In the genomic region with DNA sequence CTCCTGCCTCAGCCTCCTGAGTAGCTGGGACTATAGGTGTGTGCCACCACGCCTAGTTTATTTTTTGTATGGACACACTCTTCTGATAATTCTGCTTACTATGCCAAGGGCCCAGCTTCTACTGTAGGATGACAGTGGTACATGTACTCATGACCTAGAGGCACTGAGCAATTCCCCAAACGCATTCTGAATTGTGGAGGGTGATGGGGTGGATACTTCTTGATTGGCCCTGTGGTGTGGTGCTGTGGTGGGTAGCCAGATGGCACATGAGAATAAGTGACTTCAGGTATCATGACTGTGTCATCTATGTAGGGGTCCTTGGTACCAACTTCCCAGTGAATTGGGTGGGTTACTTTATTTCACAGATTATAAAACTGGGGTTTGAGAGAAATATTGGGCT, we compare ENCODE assay signal across 31 cellular contexts.
"Had no signal": no experiment of that assay in that cellular context is flagged by ENCODE, and none has a peak within 500 bp of the region (broad histone marks: within the 10 kb centered on the region; RNA-seq: fewer than 3 reads in every experiment).

No MANE protein-coding gene starts in this region.

- H3K9ac ChIP-seq: KMS-11, SK-N-SH had no signal

- H3K9me3 Mint-ChIP-seq: activated CD4-positive, alpha-beta T cell treated with anti-CD3 and anti-CD28 coated beads, Interleukin-2, amount 10 ng/mL, durations not matched to agents 7 days and 5 days; activated naive CD4-positive, alpha-beta T cell treated with anti-CD3 and anti-CD28 coated beads for 36 hours; activated naive CD4-positive, alpha-beta T cell treated with anti-CD3 and anti-CD28 coated beads, Interleukin-2, amount 50 U/mL, for 72 hours; activated T-cell treated with anti-CD3 and anti-CD28 coated beads, Interleukin-2, amount 50 U/mL, for 24 hours; activated T-helper 2 cell treated with anti-CD3 and anti-CD28 coated beads, Interferon-gamma antibody, Interleukin-2, Interleukin-4, amounts not matched to agents 10 μg/mL and 5 μg/mL and 100 μg/mL, durations not matched to agents 14 hours and 24 hours and 36 hours; T-helper 1 cell treated with Interleukin-12 subunit alpha and Interleukin-12 subunit beta and Interleukin-4 antibody, amounts not matched to agents 30 μg/mL and 1 μg/mL, for 36 hours; T-helper 2 cell treated with Interferon-gamma antibody and Interleukin-4, amounts not matched to agents 5 μg/mL and 100 μg/mL, for 36 hours had no signal

- H3K27ac Mint-ChIP-seq: activated CD4-positive, alpha-beta T cell treated with anti-CD3 and anti-CD28 coated beads for 36 hours; activated CD4-positive, alpha-beta T cell treated with anti-CD3 and anti-CD28 coated beads, Interleukin-2, amount 10 ng/mL, durations not matched to agents 7 days and 5 days; activated CD8-positive, alpha-beta T cell treated with anti-CD3 and anti-CD28 coated beads, Interleukin-2, amount 10 ng/mL, durations not matched to agents 7 days and 5 days; activated naive CD4-positive, alpha-beta T cell treated with anti-CD3 and anti-CD28 coated beads for 36 hours; activated naive CD4-positive, alpha-beta T cell treated with anti-CD3 and anti-CD28 coated beads, Interleukin-2, amount 50 U/mL, for 72 hours; activated T-cell treated with anti-CD3 and anti-CD28 coated beads, Interleukin-2, amount 50 U/mL, for 24 hours; activated T-helper 2 cell treated with anti-CD3 and anti-CD28 coated beads, Interferon-gamma antibody, Interleukin-2, Interleukin-4, amounts not matched to agents 10 μg/mL and 5 μg/mL and 100 μg/mL, durations not matched to agents 14 hours and 24 hours and 36 hours; T-helper 1 cell treated with Interleukin-12 subunit alpha and Interleukin-12 subunit beta and Interleukin-4 antibody, amounts not matched to agents 30 μg/mL and 1 μg/mL, for 36 hours; T-helper 2 cell treated with Interferon-gamma antibody and Interleukin-4, amounts not matched to agents 5 μg/mL and 100 μg/mL, for 36 hours had no signal

- H3K27me3 Mint-ChIP-seq: activated CD4-positive, alpha-beta T cell treated with anti-CD3 and anti-CD28 coated beads for 36 hours; activated CD4-positive, alpha-beta T cell treated with anti-CD3 and anti-CD28 coated beads, Interleukin-2, amount 10 ng/mL, durations not matched to agents 7 days and 5 days; activated T-cell treated with anti-CD3 and anti-CD28 coated beads, Interleukin-2, amount 50 U/mL, for 24 hours had no signal

- H3K9me2 ChIP-seq: SK-N-SH had no signal

- H3K4me3 Mint-ChIP-seq: activated CD4-positive, alpha-beta T cell treated with anti-CD3 and anti-CD28 coated beads for 36 hours; activated CD4-positive, alpha-beta T cell treated with anti-CD3 and anti-CD28 coated beads, Interleukin-2, amount 10 ng/mL, durations not matched to agents 7 days and 5 days; activated CD8-positive, alpha-beta T cell treated with anti-CD3 and anti-CD28 coated beads, Interleukin-2, amount 10 ng/mL, durations not matched to agents 7 days and 5 days; activated naive CD4-positive, alpha-beta T cell treated with anti-CD3 and anti-CD28 coated beads for 36 hours; activated T-cell treated with anti-CD3 and anti-CD28 coated beads, Interleukin-2, amount 50 U/mL, for 24 hours; T-helper 1 cell treated with Interleukin-12 subunit alpha and Interleukin-12 subunit beta and Interleukin-4 antibody, amounts not matched to agents 30 μg/mL and 1 μg/mL, for 36 hours; T-helper 2 cell treated with Interferon-gamma antibody and Interleukin-4, amounts not matched to agents 5 μg/mL and 100 μg/mL, for 36 hours had no signal

- DNase-seq: activated CD4-positive, alpha-beta T cell treated with anti-CD3 and anti-CD28 coated beads for 36 hours; activated CD4-positive, alpha-beta T cell treated with anti-CD3 and anti-CD28 coated beads, Interleukin-2, amount 10 ng/mL, durations not matched to agents 7 days and 5 days; activated CD4-positive, alpha-beta T cell treated with anti-CD3 and anti-CD28 coated beads, Interleukin-2, amount 50 U/mL, for 48 hours; activated CD8-positive, alpha-beta T cell treated with anti-CD3 and anti-CD28 coated beads, Interleukin-2, amount 10 ng/mL, durations not matched to agents 7 days and 5 days; activated gamma-delta T cell treated with Interleukin-2 at 50 U/mL for 16 hours; activated naive CD4-positive, alpha-beta T cell treated with anti-CD3 and anti-CD28 coated beads for 36 hours; activated T-cell treated with anti-CD3 and anti-CD28 coated beads, Interleukin-2, amount 50 U/mL, for 24 hours; amniotic stem cell; aorta; brain microvascular endothelial cell; central memory CD4-positive, alpha-beta T cell; NCI-H1048; NCI-H1105 treated with DMSO at 0.1 percent for 48 hours; NCI-H1436; NCI-H1694; NCI-H1930; NCI-H2081 treated with DMSO at 0.1 percent for 48 hours; NCI-H226; NCI-H524 treated with DMSO at 0.1 percent for 48 hours; PC-3; Peyer's patch; RPMI8226; SHP77 treated with DMSO at 0.1 percent for 48 hours; SK-N-SH had no signal

- ATAC-seq: activated CD4-positive, alpha-beta T cell treated with anti-CD3 and anti-CD28 coated beads for 36 hours; activated CD4-positive, CD25-positive, alpha-beta regulatory T cell treated with anti-CD3 and anti-CD28 coated beads, Interleukin-2, amount 50 U/mL, for 24 hours; activated CD8-positive, alpha-beta T cell treated with anti-CD3 and anti-CD28 coated beads, Interleukin-2, amount 10 ng/mL, durations not matched to agents 7 days and 5 days; activated naive CD4-positive, alpha-beta T cell treated with anti-CD3 and anti-CD28 coated beads, Interleukin-2, amount 50 U/mL, for 72 hours; PC-3 had no signal

- H3K4me3 ChIP-seq: Peyer's patch, SJSA1 had no signal

- H3K4me2 ChIP-seq: KMS-11, SK-N-SH had no signal

- H3K36me3 ChIP-seq: brain microvascular endothelial cell, Peyer's patch, SJSA1 had no signal

- H3K9me3 ChIP-seq: Peyer's patch, SJSA1, SK-N-SH had no signal

- H3K4me1 ChIP-seq: Peyer's patch, SJSA1 had no signal

- H3K36me3 Mint-ChIP-seq: activated naive CD4-positive, alpha-beta T cell treated with anti-CD3 and anti-CD28 coated beads, Interleukin-2, amount 50 U/mL, for 72 hours had no signal

- H3K27ac ChIP-seq: brain microvascular endothelial cell, KMS-11, Peyer's patch, SJSA1 had no signal

- H3K27me3 ChIP-seq: brain microvascular endothelial cell, Peyer's patch, SJSA1 had no signal
